ENCODE assay signal across 15 cellular contexts in the genomic region with DNA sequence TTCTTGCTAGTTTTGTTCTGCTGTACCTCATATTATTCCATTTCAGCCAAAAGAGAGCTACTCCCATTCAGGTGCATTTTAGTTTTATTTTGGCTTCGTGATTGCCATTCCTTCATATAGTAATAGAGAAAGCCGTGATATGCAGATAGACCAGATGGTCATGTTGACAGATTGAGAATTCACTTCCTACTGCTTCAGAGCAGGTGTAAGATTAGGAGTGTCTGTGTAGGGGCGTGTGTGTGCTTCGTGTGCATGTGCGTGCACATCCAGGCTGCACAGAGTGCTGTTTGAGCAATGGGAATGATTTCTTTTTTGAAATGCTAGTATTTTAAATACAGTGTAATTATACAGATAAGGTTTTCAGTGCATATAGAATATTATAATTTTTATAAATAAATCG. TPM values are rescaled to one million over a fixed set of nuclear protein-coding genes. Genes with fewer than 3 reads are reported as not detected.
DNase-seq lines count a peak whose midpoint lies in the region; ATAC-seq, FAIRE-seq and TF ChIP-seq lines count a peak whose summit lies in the region.
"Had no signal": no experiment of that assay in that cellular context is flagged by ENCODE, and none has a peak within 500 bp of the region (broad histone marks: within the 10 kb centered on the region; RNA-seq: fewer than 3 reads in every experiment).

No MANE protein-coding gene starts in this region.

- H4K8ac ChIP-seq in neuronal stem cell (ENCODE audit: low read depth, low read length) = no peak overlapping the region

- CTCF ChIA-PET in HepG2 (lab: Yijun Ruan, JAX; ENCODE audit: low intra/inter-chr PET ratio, low total read pairs) = no interaction called here

- POLR2A ChIA-PET in HepG2 (lab: Yijun Ruan, JAX) = interaction anchor here (0.6 to 1.3 kb wide), 2 partner anchors 10 to 26 kb away, joined by 3 read pairs; partner anchors contain the start of gene NFIA

- H2AFZ ChIP-seq in HepG2 (ENCODE audit: low read length) (no peak overlapping the region), OCI-LY1 (ENCODE audit: low read length) (no peak overlapping the region), neuronal stem cell (ENCODE audit: low read length) (no peak overlapping the region)

- H3K9ac ChIP-seq in HepG2 (ENCODE audit: insufficient read depth, low read depth, low read length) (no peak overlapping the region), OCI-LY1 (ENCODE audit: low read length) (no peak overlapping the region), neuronal stem cell (ENCODE audit: low read depth, low read length, poor library complexity) (no peak overlapping the region)
- H3K9ac ChIP-seq: KMS-11 had no signal

- H2BK5ac ChIP-seq in neuronal stem cell (ENCODE audit: low read length) = no peak overlapping the region

- peaks cover 0 to 69% (median 4%) of the 10 kb centered on the region in 4 donors for H3K4me1 ChIP-seq in right lobe of liver
- H3K4me1 ChIP-seq in HepG2 (ENCODE audit: insufficient read depth, low read length) = peaks cover 80% of the 10 kb centered on the region
- H3K4me1 ChIP-seq in OCI-LY1 (ENCODE audit: insufficient read depth, low read length, severe bottlenecking) = peaks cover 59% of the 10 kb centered on the region
- H3K4me1 ChIP-seq in aorta (ENCODE audit: control insufficient read depth in 1 of 2, insufficient read depth in 2 of 2, low read length in 2 of 2) = peaks cover 2 to 3% of the 10 kb centered on the region in 2 donors
- no peaks in the 10 kb centered on the region for H3K4me1 ChIP-seq in neuronal stem cell (ENCODE audit: control insufficient read depth in 2 of 2, insufficient read depth in 1 of 2, low read depth in 1 of 2, low read length in 2 of 2)

- H3K27me3 ChIP-seq in right lobe of liver (no peaks in the 10 kb centered on the region), HepG2 (ENCODE audit: control insufficient read depth in 1 of 2, insufficient read depth in 2 of 2, low read length in 2 of 2) (no peaks in the 10 kb centered on the region), OCI-LY1 (ENCODE audit: insufficient read depth, low read length) (no peaks in the 10 kb centered on the region), aorta (ENCODE audit: control insufficient read depth in 1 of 2, insufficient read depth in 2 of 2, low read length in 1 of 2) (no peaks in the 10 kb centered on the region), neuronal stem cell (ENCODE audit: control insufficient read depth in 3 of 3, insufficient read depth in 3 of 3, low read depth in 1 of 3, low read length in 3 of 3) (peaks cover 0 to 70% (median 3%) of the 10 kb centered on the region in 3 experiments)
- H3K27me3 ChIP-seq: ovary had no signal

- H2BK120ac ChIP-seq in neuronal stem cell (ENCODE audit: low read depth, low read length) = no peak overlapping the region

- H3K18ac ChIP-seq in neuronal stem cell (ENCODE audit: low read length) = no peak overlapping the region

- no peak overlapping the region for H3K4ac ChIP-seq in neuronal stem cell (ENCODE audit: low read length)

- TF ChIP-seq RAD21 in HepG2 (CRISPR knock-in tag; IDR thresholded peaks at IDR 0.05) = no peak

- no peak overlapping the region for H2BK12ac ChIP-seq in neuronal stem cell (ENCODE audit: low read length)

- no peak overlapping the region for H3K14ac ChIP-seq in neuronal stem cell (ENCODE audit: low read length)

- TF ChIP-seq POLR2A in right lobe of liver (IDR thresholded peaks at IDR 0.05) = no peak
- TF ChIP-seq POLR2A in HepG2 (IDR thresholded peaks at IDR 0.05; ENCODE audit: insufficient read depth in 1 of 2, low read depth in 2 of 2, low read length in 2 of 2) = no peak

- H3K27ac ChIP-seq in right lobe of liver (peak overlapping the region in 1 of 3 donors; percentile 54), HepG2 (ENCODE audit: extremely low read length, insufficient read depth, low read length) (no peak overlapping the region), OCI-LY1 (ENCODE audit: low read depth, low read length, poor library complexity, severe bottlenecking) (peak overlapping the region; percentile 16), aorta (ENCODE audit: low read depth in 1 of 2, low read length in 2 of 2) (peak overlapping the region; percentile 30 to 63), neuronal stem cell (replicated peaks; ENCODE audit: low read length) (no peak overlapping the region)
- H3K27ac ChIP-seq: KMS-11, ovary had no signal

- no peaks in the 10 kb centered on the region; the same call in 1 of the 2 replicates for H3F3A ChIP-seq in OCI-LY1 (ENCODE audit: insufficient read depth, low read length)

- H3K79me1 ChIP-seq in neuronal stem cell (ENCODE audit: low read depth, low read length) = no peaks in the 10 kb centered on the region

- ATAC-seq in right lobe of liver (peak; percentile 18 to 47 (median 36)), HepG2 (no peak), left lobe of liver (peak; percentile 56), aorta (ENCODE audit: low FRiP score) (no peak), GM21737 (IDR thresholded peaks at IDR 0.05; ENCODE audit: unreplicated experiment) (no peak), HG02759 (IDR thresholded peaks at IDR 0.05; ENCODE audit: unreplicated experiment) (no peak)
- ATAC-seq: activated CD8-positive, alpha-beta T cell treated with anti-CD3 and anti-CD28 coated beads for 36 hours; effector memory CD8-positive, alpha-beta T cell had no signal

- DNase-seq in right lobe of liver (no peak), HepG2 (ENCODE audit: low spot score) (no peak), left lobe of liver (ENCODE audit: low spot score) (no peak), aorta (no peak), neuronal stem cell (ENCODE audit: low spot score) (no peak)
- DNase-seq: activated CD8-positive, alpha-beta T cell treated with anti-CD3 and anti-CD28 coated beads for 36 hours; effector memory CD8-positive, alpha-beta T cell; NCI-H2107; ovary had no signal

- no peak overlapping the region for H4K91ac ChIP-seq in neuronal stem cell (ENCODE audit: low read depth, low read length, poor library complexity)

- TF ChIP-seq EP300 in HepG2 (IDR thresholded peaks at IDR 0.05; ENCODE audit: low read depth in 2 of 2, low read length in 2 of 2) = no peak
- TF ChIP-seq EP300 in HepG2 (CRISPR knock-in tag; IDR thresholded peaks at IDR 0.05; ENCODE audit: borderline replicate concordance) = no peak

- BruUV-seq in HepG2 (replicated peaks; lab: Mats Ljungman, UMichigan) = no TSS peak

- no peak overlapping the region for H3K4me2 ChIP-seq in HepG2 (ENCODE audit: low read depth, low read length)
- peak overlapping the region; percentile 45; the same call in 1 of the 2 replicates for H3K4me2 ChIP-seq in OCI-LY1 (ENCODE audit: low read length)
- no peak overlapping the region for H3K4me2 ChIP-seq in neuronal stem cell (ENCODE audit: insufficient read depth, low read length, poor library complexity, severe bottlenecking)
- H3K4me2 ChIP-seq: KMS-11 had no signal

- no peaks in the 10 kb centered on the region for H3K9me2 ChIP-seq in OCI-LY1 (ENCODE audit: low read depth, low read length)

- no peak overlapping the region for H3K23ac ChIP-seq in neuronal stem cell (ENCODE audit: low read depth, low read length, poor library complexity)

- H3K4me3 ChIP-seq in right lobe of liver = no peak overlapping the region
- no peak overlapping the region; a peak in 1 of 6 replicates for H3K4me3 ChIP-seq in HepG2 (replicated peaks in 1 of 3; ENCODE audit: insufficient read depth in 1 of 3, low read depth in 2 of 3, low read length in 3 of 3)
- H3K4me3 ChIP-seq in OCI-LY1 (ENCODE audit: low read depth, low read length, poor library complexity, severe bottlenecking) = no peak overlapping the region
- H3K4me3 ChIP-seq in aorta (ENCODE audit: low read length in 2 of 2) = peak overlapping the region; percentile 30 to 48
- no peak overlapping the region for H3K4me3 ChIP-seq in neuronal stem cell (ENCODE audit: low read length in 2 of 2)
- H3K4me3 ChIP-seq: ovary had no signal

- H2BK15ac ChIP-seq in neuronal stem cell (ENCODE audit: low read length) = no peak overlapping the region

- in situ Hi-C loops in HepG2 (cut with HindIII; ENCODE audit: extremely low pct_ligation_motif_present, low pct_unique_long_range_greater_than_20kb) = no loop called here

- TF ChIP-seq CTCF in right lobe of liver (IDR thresholded peaks at IDR 0.05) (no peak), HepG2 (CRISPR knock-in tag; IDR thresholded peaks at IDR 0.05) (no peak), OCI-LY1 (IDR thresholded peaks at IDR 0.05; ENCODE audit: low read length) (no peak)

- H3K9me3 ChIP-seq in right lobe of liver = no peaks in the 10 kb centered on the region
- H3K9me3 ChIP-seq in HepG2 (ENCODE audit: low read length) = no peaks in the 10 kb centered on the region
- no peaks in the 10 kb centered on the region for H3K9me3 ChIP-seq in OCI-LY1 (ENCODE audit: low read length)
- no peaks in the 10 kb centered on the region for H3K9me3 ChIP-seq in aorta (ENCODE audit: control insufficient read depth, low read length)
- H3K9me3 ChIP-seq in neuronal stem cell (replicated peaks in 1 of 2; ENCODE audit: control insufficient read depth in 2 of 2, insufficient read depth in 1 of 2, low read depth in 1 of 2, low read length in 2 of 2) = peaks cover 0 to 1% of the 10 kb centered on the region in 2 donors
- H3K9me3 ChIP-seq: ovary had no signal

- H4K20me1 ChIP-seq in HepG2 (ENCODE audit: insufficient read depth, low read length) (peaks cover 38% of the 10 kb centered on the region), OCI-LY1 (ENCODE audit: insufficient read depth, low read length) (no peaks in the 10 kb centered on the region)

- WGBS in right lobe of liver (ENCODE audit: insufficient coverage, low coverage, low lambda C conversion rate, missing lambda C conversion rate) = 51% methylated on average over 6 of the region's 6 CpGs
- WGBS in HepG2 (ENCODE audit: low lambda C conversion rate) = 95% methylated on average over 6 of the region's 6 CpGs
- WGBS in aorta, 2 donors = 24 to 28% methylated on average over 6 of the region's 6 CpGs
- WGBS in neuronal stem cell (ENCODE audit: extremely low coverage in 2 of 2, insufficient read length in 2 of 2, insufficient replicate concordance in 1 of 2), 2 donors = no CpG with 5 or more reads among the region's 6 CpGs

- H3K36me3 ChIP-seq in right lobe of liver (peaks cover 0 to 14% (median 2%) of the 10 kb centered on the region in 4 donors), HepG2 (replicated peaks in 1 of 2; ENCODE audit: control insufficient read depth in 1 of 2, insufficient read depth in 2 of 2, low read length in 2 of 2) (peaks cover 2 to 21% of the 10 kb centered on the region in 2 experiments; a peak in 4 of 5 replicates), OCI-LY1 (ENCODE audit: insufficient read depth, low read length) (peaks cover 35% of the 10 kb centered on the region), aorta (ENCODE audit: control insufficient read depth in 1 of 2, insufficient read depth in 2 of 2, low read length in 1 of 2) (peaks cover 0 to 2% of the 10 kb centered on the region in 2 donors), neuronal stem cell (replicated peaks in 1 of 2; ENCODE audit: control insufficient read depth in 2 of 2, insufficient read depth in 2 of 2, low read length in 2 of 2) (no peaks in the 10 kb centered on the region)
- H3K36me3 ChIP-seq: ovary had no signal

- intact Hi-C loops in right lobe of liver (cut with DNase I) (no loop called here), HepG2 (cut with micrococcal nuclease; ENCODE audit: unreplicated experiment) (no loop called here), aorta (cut with DNase I) (loop anchor here in 1 of 2 donors (5.0 kb wide), 1 partner anchor 100 kb away; no protein-coding TSS in a partner anchor)

- no peak overlapping the region for H2AK5ac ChIP-seq in neuronal stem cell (ENCODE audit: low read depth, low read length)

- H3K79me2 ChIP-seq in HepG2 (ENCODE audit: insufficient read depth, low read length) (peaks cover 100% of the 10 kb centered on the region), OCI-LY1 (ENCODE audit: insufficient read depth, low read length) (peaks cover 67% of the 10 kb centered on the region)

- no peak for FAIRE-seq in HepG2 (lab: Jason Lieb, UNC)
- FAIRE-seq: GM12891, urothelium cell line had no signal

RNA-seq across cellular contexts. Expression of gene NFIA, which starts 10.3 kb away (rescaled TPM):
- total RNA-seq in right lobe of liver = 10 to 100 TPM; 36.7 to 97.2 (median 57.9) TPM
- total RNA-seq in HepG2 (2016; rRNA removed; fragmentation: Illumina TruSeq; extraction: Trizol) = 14.8 and 28.5 TPM in 2 replicates
- total RNA-seq in HepG2 (2016; cell fraction: cytosol; rRNA removed; fragmentation: Illumina TruSeq; extraction: Trizol; ENCODE audit: low read depth) = 8.1 and 8.4 TPM in 2 replicates
- 11.5 and 25.9 TPM in 2 replicates for total RNA-seq in HepG2 (2016; cell fraction: insoluble cytoplasmic fraction; rRNA removed; fragmentation: Illumina TruSeq; extraction: Trizol)
- 7.4 and 7.5 TPM in 2 replicates for total RNA-seq in HepG2 (2016; cell fraction: membrane; rRNA removed; fragmentation: Illumina TruSeq; extraction: Trizol)
- total RNA-seq in HepG2 (2016; cell fraction: nucleus; rRNA removed; fragmentation: Illumina TruSeq; extraction: Trizol) = 110 and 115 TPM in 2 replicates
- polyA plus RNA-seq in HepG2 (2011; rRNA removed) = 14.1 and 14.7 TPM in 2 replicates
- 11.0 and 12.6 TPM in 2 replicates for polyA plus RNA-seq in HepG2 (2011; cell fraction: cytosol; rRNA removed)
- polyA plus RNA-seq in HepG2 (2011; cell fraction: nucleus; rRNA removed) = 20.1 and 25.7 TPM in 2 replicates
- 4.5 and 5.7 TPM in 2 replicates for polyA plus RNA-seq in HepG2 (2012)
- 0.64 and 0.71 TPM in 2 replicates for polyA plus RNA-seq in HepG2 (2016; cell fraction: cytosol; fragmentation: Illumina TruSeq; extraction: Trizol; ENCODE audit: low read depth)
- polyA plus RNA-seq in HepG2 (2016; cell fraction: insoluble cytoplasmic fraction; fragmentation: Illumina TruSeq; extraction: Trizol; ENCODE audit: low read depth) = 11.5 and 13.5 TPM in 2 replicates
- polyA plus RNA-seq in HepG2 (2016; cell fraction: membrane; fragmentation: Illumina TruSeq; extraction: Trizol; ENCODE audit: low read depth) = 3.0 and 3.1 TPM in 2 replicates
- 15.9 and 21.9 TPM in 2 replicates for polyA plus RNA-seq in HepG2 (2016; cell fraction: nucleus; fragmentation: Illumina TruSeq; extraction: Trizol; ENCODE audit: insufficient read depth, low read depth)
- 62.5 and 117 TPM in 2 replicates for polyA minus RNA-seq in HepG2 (2011; rRNA and poly(A)+ RNA removed; ENCODE audit: low replicate concordance)
- 18.3 and 19.2 TPM in 2 replicates for polyA minus RNA-seq in HepG2 (2011; cell fraction: cytosol; rRNA and poly(A)+ RNA removed)
- polyA minus RNA-seq in HepG2 (2011; cell fraction: nucleus; rRNA and poly(A)+ RNA removed) = 167 and 202 TPM in 2 replicates
- 69.9 TPM for total RNA-seq in left lobe of liver
- total RNA-seq in aorta = 100 to 1,000 TPM; 139 to 221 TPM
- polyA plus RNA-seq in aorta = 10 to 100 TPM; 15.3 to 25.7 TPM
- 0.24 TPM for polyA plus RNA-seq in neuronal stem cell (2013, experiment 1 of 2)
- 0.30 TPM for polyA plus RNA-seq in neuronal stem cell (2013, experiment 2 of 2)

Comparison
In these comparisons a context has a peak if more than half of its experiments do, and no peak if none do; other contexts are left out.
1. ATAC-seq: peak in right lobe of liver (4 of 4) and left lobe of liver (single experiment); none in HepG2 (single experiment), aorta (single experiment), GM21737 (single experiment) and HG02759 (single experiment).
2. H3K27ac ChIP-seq: peak in OCI-LY1 (single experiment) and aorta (2 of 2); none in HepG2 (single experiment) and neuronal stem cell (single experiment).
3. H3K4me3 ChIP-seq: peak in aorta (2 of 2); none in right lobe of liver (0 of 3), HepG2 (0 of 3), OCI-LY1 (single experiment) and neuronal stem cell (0 of 2).